In genomic region chr19:12965017-12965811, GRCh38 we compare ENCODE assay signal across 1 cellular context.
TF ChIP-seq lines count a peak whose summit lies in the region.

No MANE protein-coding gene starts in this region.

TF ChIP-seq in endothelial cell of umbilical vein, 7 proteins besides CTCF, POLR2A, EP300 and RAD21:
- no peak for TF ChIP-seq EZH2 (IDR thresholded peaks at IDR 0.05; ENCODE audit: borderline replicate concordance, low read depth, low read length, severe bottlenecking)
- TF ChIP-seq POLR2AphosphoS5 (IDR thresholded peaks at IDR 0.05; ENCODE audit: insufficient read depth, low read depth, low read length) = peak; percentile 47
